16 cellular contexts compared by ENCODE assay signal in genomic region chr5:137341831-137342230, GRCh38.
A peak's percentile ranks its signal among the peaks of the same experiment; 100 is the strongest.
DNase-seq lines count a peak whose midpoint lies in the region; ATAC-seq, FAIRE-seq and TF ChIP-seq lines count a peak whose summit lies in the region.
"Had no signal": no experiment of that assay in that cellular context is flagged by ENCODE, and none has a peak within 500 bp of the region (broad histone marks: within the 10 kb centered on the region; RNA-seq: fewer than 3 reads in every experiment).

No MANE protein-coding gene starts in this region.

- no peaks in the 10 kb centered on the region for H4K20me1 ChIP-seq in endothelial cell of umbilical vein (replicated peaks; ENCODE audit: control insufficient read depth, extremely low read depth, insufficient read depth, low read length)

- CTCF ChIA-PET in endothelial cell of umbilical vein (lab: Charles Lee) = interaction anchor here (1.6 to 10.6 kb wide), 6 partner anchors 12 to 539 kb away, joined by 3 to 172 read pairs (median 30); partner anchors contain the start of gene SPOCK1

- no TSS peak for BruUV-seq in endothelial cell of umbilical vein (replicated peaks; lab: Mats Ljungman, UMichigan)

- H3K27me3 ChIP-seq in endothelial cell of umbilical vein (ENCODE audit: control insufficient read depth in 2 of 2, insufficient read depth in 2 of 2, low read length in 2 of 2) = no peaks in the 10 kb centered on the region

- H3K9me3 ChIP-seq in endothelial cell of umbilical vein (replicated peaks; ENCODE audit: control insufficient read depth, insufficient read depth, low read length) = no peaks in the 10 kb centered on the region
- H3K9me3 ChIP-seq: Caco-2, HAP-1 had no signal

- TF ChIP-seq POLR2A in endothelial cell of umbilical vein (IDR thresholded peaks at IDR 0.05; ENCODE audit: low read depth, low read length) = no peak

- H2AFZ ChIP-seq in endothelial cell of umbilical vein (ENCODE audit: low read depth, low read length) = no peak overlapping the region
- H2AFZ ChIP-seq: GM23338 had no signal

- dilution Hi-C loops in endothelial cell of umbilical vein (cut with MboI; ENCODE audit: extremely low pct_ligation_motif_present, low sequenced_read_pairs) = no loop called here

- peaks cover 50% of the 10 kb centered on the region for H3K4me1 ChIP-seq in endothelial cell of umbilical vein (ENCODE audit: control insufficient read depth, extremely low read depth, insufficient read depth, low read length)
- H3K4me1 ChIP-seq: Caco-2, HAP-1 had no signal

- no peaks in the 10 kb centered on the region for H3K36me3 ChIP-seq in endothelial cell of umbilical vein (ENCODE audit: control insufficient read depth in 2 of 2, extremely low read depth in 1 of 2, insufficient read depth in 2 of 2, low read length in 2 of 2)
- H3K36me3 ChIP-seq: HAP-1 had no signal

- intact Hi-C loops in cardiac septum (cut with DNase I) (loop anchor here (5.0 kb wide), 1 partner anchor 155 kb away; the partner anchor contains the start of gene SPOCK1), left ventricle myocardium superior (cut with micrococcal nuclease) (no loop called here), endothelial cell of umbilical vein (cut with micrococcal nuclease) (loop anchor here (2.0 kb wide), 1 partner anchor 539 kb away; no protein-coding TSS in a partner anchor)

- H3K9ac ChIP-seq in endothelial cell of umbilical vein (replicated peaks; ENCODE audit: extremely low read depth, insufficient read depth, low read length) = peak overlapping the region; percentile 0

- H3K36me3 Mint-ChIP-seq in chondrocyte (ENCODE audit: low read depth) = no peaks in the 10 kb centered on the region
- no peaks in the 10 kb centered on the region for H3K36me3 Mint-ChIP-seq in stimulated activated memory B cell treated with anti-CD40 and anti-IgM and Interleukin-4, amounts not matched to agents 10 μg/mL and 1 μg/mL and 100 μg/mL, for 72 hours
- H3K36me3 Mint-ChIP-seq: CD14-positive monocyte; CD8-positive, alpha-beta T cell; IgD-negative memory B cell had no signal

- H3K9me1 ChIP-seq in endothelial cell of umbilical vein (replicated peaks; ENCODE audit: control insufficient read depth, extremely low read depth, insufficient read depth, low read length) = no peaks in the 10 kb centered on the region

- no peak for ATAC-seq in left ventricle myocardium superior
- no peak for ATAC-seq in stimulated activated memory B cell treated with anti-CD40 and anti-IgM and Interleukin-4, amounts not matched to agents 10 μg/mL and 1 μg/mL and 100 μg/mL, for 72 hours
- ATAC-seq: CD8-positive, alpha-beta T cell; GM23338 had no signal

- H3K27ac Mint-ChIP-seq in chondrocyte (ENCODE audit: unreplicated experiment) = no peak overlapping the region
- no peak overlapping the region for H3K27ac Mint-ChIP-seq in stimulated activated memory B cell treated with anti-CD40 and anti-IgM and Interleukin-4, amounts not matched to agents 10 μg/mL and 1 μg/mL and 100 μg/mL, for 72 hours
- H3K27ac Mint-ChIP-seq: CD14-positive monocyte; CD8-positive, alpha-beta T cell; GM23338; IgD-negative memory B cell had no signal

- peak overlapping the region; percentile 41 for H3K4me2 ChIP-seq in endothelial cell of umbilical vein (ENCODE audit: insufficient read depth, low read length)
- H3K4me2 ChIP-seq: GM23338 had no signal

- H3K4me3 ChIP-seq in endothelial cell of umbilical vein (replicated peaks in 1 of 3; ENCODE audit: insufficient read depth in 1 of 3, low read depth in 1 of 3, low read length in 3 of 3) = peak overlapping the region in 1 of 3 experiments; percentile 16
- H3K4me3 ChIP-seq: GM23338, HAP-1 had no signal

- H3K9me3 Mint-ChIP-seq in chondrocyte (ENCODE audit: low read depth) = no peaks in the 10 kb centered on the region
- H3K9me3 Mint-ChIP-seq in stimulated activated memory B cell treated with anti-CD40 and anti-IgM and Interleukin-4, amounts not matched to agents 10 μg/mL and 1 μg/mL and 100 μg/mL, for 72 hours = no peaks in the 10 kb centered on the region
- H3K9me3 Mint-ChIP-seq: CD8-positive, alpha-beta T cell; GM23338; IgD-negative memory B cell had no signal

- TF ChIP-seq CTCF in VCaP (conservative IDR thresholded peaks at IDR 0.05) (no peak), endothelial cell of umbilical vein (IDR thresholded peaks at IDR 0.05; ENCODE audit: extremely low read depth in 1 of 2, insufficient read depth in 1 of 2, low read depth in 1 of 2, low read length in 2 of 2) (no peak), chondrocyte (IDR thresholded peaks at IDR 0.05) (no peak)

- peaks cover 11% of the 10 kb centered on the region for H3K4me1 Mint-ChIP-seq in chondrocyte (ENCODE audit: low read depth)
- H3K4me1 Mint-ChIP-seq in stimulated activated memory B cell treated with anti-CD40 and anti-IgM and Interleukin-4, amounts not matched to agents 10 μg/mL and 1 μg/mL and 100 μg/mL, for 72 hours = no peaks in the 10 kb centered on the region
- H3K4me1 Mint-ChIP-seq: CD14-positive monocyte, IgD-negative memory B cell had no signal

- POLR2A ChIA-PET in endothelial cell of umbilical vein (lab: Charles Lee) = no interaction called here

- peak overlapping the region; percentile 66 for H3K27ac ChIP-seq in VCaP
- peak overlapping the region; percentile 64 for H3K27ac ChIP-seq in endothelial cell of umbilical vein (ENCODE audit: insufficient read depth, low read depth, low read length)
- H3K27ac ChIP-seq: 22Rv1 had no signal

- DNase-seq in cardiac septum (ENCODE audit: low spot score) (peak; percentile 26), left ventricle myocardium superior (no peak), endothelial cell of umbilical vein (ENCODE audit: low read depth, low spot score) (peak; percentile 25), chondrocyte (ENCODE audit: low spot score) (no peak), GM19238 (ENCODE audit: insufficient read length, low spot score) (no peak)
- DNase-seq: Caco-2; CD8-positive, alpha-beta T cell; DND-41; GF-D8 had no signal

- H3K79me2 ChIP-seq in endothelial cell of umbilical vein (ENCODE audit: control insufficient read depth, insufficient read depth, low read length) = peaks cover 43% of the 10 kb centered on the region

- FAIRE-seq in endothelial cell of umbilical vein (lab: Jason Lieb, UNC) = no peak

- H3K4me3 Mint-ChIP-seq in chondrocyte (ENCODE audit: unreplicated experiment) = no peak overlapping the region
- H3K4me3 Mint-ChIP-seq in stimulated activated memory B cell treated with anti-CD40 and anti-IgM and Interleukin-4, amounts not matched to agents 10 μg/mL and 1 μg/mL and 100 μg/mL, for 72 hours = no peak overlapping the region
- H3K4me3 Mint-ChIP-seq: CD14-positive monocyte; CD8-positive, alpha-beta T cell; GM23338; IgD-negative memory B cell had no signal

- H3K27me3 Mint-ChIP-seq in chondrocyte (ENCODE audit: low read depth) = no peaks in the 10 kb centered on the region
- peaks cover 8% of the 10 kb centered on the region for H3K27me3 Mint-ChIP-seq in stimulated activated memory B cell treated with anti-CD40 and anti-IgM and Interleukin-4, amounts not matched to agents 10 μg/mL and 1 μg/mL and 100 μg/mL, for 72 hours

TF ChIP-seq in endothelial cell of umbilical vein, 7 proteins besides CTCF, POLR2A, EP300 and RAD21:
- no peak for TF ChIP-seq EZH2 (IDR thresholded peaks at IDR 0.05; ENCODE audit: borderline replicate concordance, low read depth, low read length, severe bottlenecking)
- no peak for TF ChIP-seq MYC (IDR thresholded peaks at IDR 0.05; ENCODE audit: low read depth, low read length)
- TF ChIP-seq POLR2AphosphoS5 (IDR thresholded peaks at IDR 0.05; ENCODE audit: insufficient read depth, low read depth, low read length) = no peak
- TF ChIP-seq MAX (IDR thresholded peaks at IDR 0.05; ENCODE audit: insufficient read depth, insufficient read length) = no peak
- TF ChIP-seq JUN (IDR thresholded peaks at IDR 0.05; ENCODE audit: borderline replicate concordance, insufficient read depth, insufficient read length, low read depth) = no peak
- TF ChIP-seq FOS (IDR thresholded peaks at IDR 0.05; ENCODE audit: borderline replicate concordance, insufficient read depth, low read length) = no peak
TF ChIP-seq in endothelial cell of umbilical vein: peak in this region for 0.

Comparison
In these comparisons a context has a peak if more than half of its experiments do, and no peak if none do; other contexts are left out.
1. DNase-seq: peak in cardiac septum (single experiment) and endothelial cell of umbilical vein (single experiment); none in left ventricle myocardium superior (single experiment), chondrocyte (single experiment) and GM19238 (single experiment).